In the genomic region with DNA sequence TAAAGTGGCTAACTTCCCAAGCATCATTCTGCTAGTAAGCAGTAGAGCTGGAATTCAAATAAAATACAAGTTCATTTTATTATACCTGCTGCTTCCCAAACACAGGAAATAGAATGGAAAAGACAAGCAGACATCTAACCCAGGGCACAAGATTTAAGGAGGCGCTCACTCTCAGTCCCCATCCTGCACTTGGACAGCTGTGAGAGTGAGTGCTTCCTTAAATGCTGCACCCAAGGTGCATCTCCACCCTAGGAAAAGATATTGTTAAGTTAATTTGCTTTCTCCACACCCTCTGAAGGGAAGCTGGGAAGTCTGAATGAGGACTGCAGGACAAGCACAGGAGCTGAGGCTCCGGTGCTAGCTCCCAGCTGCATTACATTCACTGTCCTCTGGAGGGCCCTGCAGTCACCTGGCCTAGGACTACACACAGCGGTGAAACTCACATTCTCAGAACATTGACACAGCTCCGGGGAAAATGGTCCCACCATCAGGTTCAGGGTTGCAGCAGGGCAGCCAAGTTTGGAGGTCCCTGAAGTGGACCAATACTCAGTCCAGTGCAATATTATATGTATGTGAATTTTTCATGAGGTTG, we compare ENCODE assay signal across 8 cellular contexts. TPM values are rescaled to one million over a fixed set of nuclear protein-coding genes. Genes with fewer than 3 reads are reported as not detected.
DNase-seq lines count a peak whose midpoint lies in the region; ATAC-seq and TF ChIP-seq lines count a peak whose summit lies in the region.

No MANE protein-coding gene starts in this region.

- no peak overlapping the region for H3K27ac ChIP-seq in neutrophil

- no peaks in the 10 kb centered on the region for H3K9me2 ChIP-seq in Loucy (replicated peaks; ENCODE audit: low read depth, low read length)

- H3K9ac ChIP-seq in Loucy (ENCODE audit: low read depth, low read length, poor library complexity, severe bottlenecking), result no peak overlapping the region

- H3K36me3 ChIP-seq in Loucy (ENCODE audit: insufficient read depth, low read length) (no peaks in the 10 kb centered on the region), neutrophil (peaks cover 22% of the 10 kb centered on the region)

- H3K9me3 ChIP-seq in Loucy (ENCODE audit: insufficient read depth, low read depth, low read length) (no peaks in the 10 kb centered on the region), neutrophil (no peaks in the 10 kb centered on the region)

- no peaks in the 10 kb centered on the region for H3K27me3 Mint-ChIP-seq in chondrocyte (ENCODE audit: low read depth)

- no peaks in the 10 kb centered on the region for H3K79me2 ChIP-seq in Loucy (ENCODE audit: insufficient read depth, low read length)

- no peaks in the 10 kb centered on the region for H4K20me1 ChIP-seq in Loucy (ENCODE audit: insufficient read depth, low read length, poor library complexity, severe bottlenecking)

- H3K9me3 Mint-ChIP-seq in chondrocyte (ENCODE audit: low read depth), result no peaks in the 10 kb centered on the region

- ATAC-seq in HG02763 (IDR thresholded peaks at IDR 0.05; ENCODE audit: unreplicated experiment), result no peak

- no peak overlapping the region for H3K4me2 ChIP-seq in Loucy (ENCODE audit: low read depth, low read length, poor library complexity, severe bottlenecking)

- H3K4me1 ChIP-seq in Loucy (ENCODE audit: insufficient read depth, low read length, poor library complexity, severe bottlenecking), result no peaks in the 10 kb centered on the region
- H3K4me1 ChIP-seq in neutrophil (ENCODE audit: control insufficient read depth in 1 of 2, insufficient read depth in 1 of 2, low read depth in 1 of 2, low read length in 1 of 2), result no peaks in the 10 kb centered on the region

- H3K27me3 ChIP-seq in Loucy (ENCODE audit: insufficient read depth, low read length, poor library complexity, severe bottlenecking), result no peaks in the 10 kb centered on the region
- H3K27me3 ChIP-seq in neutrophil, result no peaks in the 10 kb centered on the region

- peaks cover 10% of the 10 kb centered on the region for H3K4me1 Mint-ChIP-seq in chondrocyte (ENCODE audit: low read depth)

- no peak overlapping the region for H3K4me3 Mint-ChIP-seq in chondrocyte (ENCODE audit: unreplicated experiment)

- H3K4me3 ChIP-seq in Loucy (ENCODE audit: low read length, poor library complexity, severe bottlenecking), result no peak overlapping the region
- H3K4me3 ChIP-seq in neutrophil (ENCODE audit: low read depth in 1 of 2, low read length in 1 of 2), result no peak overlapping the region

- DNase-seq in NOMO-1 treated with DMSO at 0.1 percent for 48 hours (lab: John Stamatoyannopoulos, UW; ENCODE audit: unreplicated experiment) (peak; percentile 32), NOMO-1 (lab: John Stamatoyannopoulos, UW; ENCODE audit: unreplicated experiment in 2 of 2) (no peak), chondrocyte (ENCODE audit: low spot score) (no peak), activated gamma-delta T cell treated with Interleukin-2 at 50 U/mL for 16 hours (no peak)
- no peak for DNase-seq in activated effector memory CD4-positive, alpha-beta T cell treated with Interleukin-2 at 50 U/mL for 16 hours

- TF ChIP-seq CTCF in Loucy (conservative IDR thresholded peaks at IDR 0.05; ENCODE audit: low read length) (peak; percentile 74), chondrocyte (IDR thresholded peaks at IDR 0.05) (peak; percentile 71), neutrophil (IDR thresholded peaks at IDR 0.05) (peak; percentile 50)

- no peak overlapping the region for H2AFZ ChIP-seq in Loucy (ENCODE audit: low read length)

- peaks cover 17% of the 10 kb centered on the region for H3K36me3 Mint-ChIP-seq in chondrocyte (ENCODE audit: low read depth)

- no peak overlapping the region for H3K27ac Mint-ChIP-seq in chondrocyte (ENCODE audit: unreplicated experiment)

- H3F3A ChIP-seq in Loucy (ENCODE audit: low read depth), result no peaks in the 10 kb centered on the region

RNA-seq across cellular contexts. Expression of a gene that starts 14.2 kb away (rescaled TPM):
- 39.7 to 52.3 TPM (median 50.7 TPM) in 3 replicates for total RNA-seq in chondrocyte

RNA-seq across cellular contexts. Expression of a gene that starts 33.9 kb away (rescaled TPM):
- total RNA-seq in chondrocyte, result not detected in 3 replicates

RNA-seq across cellular contexts. Expression of a gene that starts 58.3 kb away (rescaled TPM):
- total RNA-seq in chondrocyte, result 3.4 to 5.0 TPM (median 3.8 TPM) in 3 replicates
